Comparison of ENCODE assay signal across 8 cellular contexts in genomic region chr6:14108571-14109410, GRCh38. TPM values are rescaled to one million over a fixed set of nuclear protein-coding genes. Genes with fewer than 3 reads are reported as not detected.
DNase-seq lines count a peak whose midpoint lies in the region; ATAC-seq and TF ChIP-seq lines count a peak whose summit lies in the region.

No MANE protein-coding gene starts in this region.

- H3K9me3 ChIP-seq in adrenal gland (replicated peaks in 1 of 3) = peaks cover 0 to 3% (median 0%) of the 10 kb centered on the region in 3 donors
- no peaks in the 10 kb centered on the region for H3K9me3 ChIP-seq in ascending aorta

- no peak for TF ChIP-seq CTCF in adrenal gland (IDR thresholded peaks at IDR 0.05)
- no peak for TF ChIP-seq CTCF in ascending aorta (IDR thresholded peaks at IDR 0.05)

- H3K27ac ChIP-seq in adrenal gland (no peak overlapping the region), ascending aorta (no peak overlapping the region)

- intact Hi-C loops in adrenal gland (cut with DNase I) = no loop called here
- intact Hi-C loops in ascending aorta (cut with DNase I) = no loop called here

- TF ChIP-seq POLR2A in adrenal gland (IDR thresholded peaks at IDR 0.05) = no peak

- H3K4me3 ChIP-seq in adrenal gland = no peak overlapping the region
- H3K4me3 ChIP-seq in ascending aorta = no peak overlapping the region

- WGBS in adrenal gland, 4 donors = 60 to 68% (median 64%) methylated on average over 14 of the region's 14 CpGs

- peak; percentile 49 for ATAC-seq in HG02840 (IDR thresholded peaks at IDR 0.05; ENCODE audit: low FRiP score, unreplicated experiment)
- ATAC-seq in stimulated activated memory B cell treated with anti-CD40 and anti-IgM and Interleukin-4, amounts not matched to agents 10 μg/mL and 1 μg/mL and 100 μg/mL, for 72 hours = peak; percentile 89

- peak; percentile 74 for DNase-seq in activated effector memory CD4-positive, alpha-beta T cell treated with anti-CD3 and anti-CD28 coated beads, Interleukin-2, amount 50 U/mL, for 16 hours
- DNase-seq in activated effector memory CD4-positive, alpha-beta T cell treated with Interleukin-2 at 50 U/mL for 16 hours = no peak
- peak; percentile 86 for DNase-seq in NCI-H2196 (lab: John Stamatoyannopoulos, UW; ENCODE audit: unreplicated experiment)
- peak in 5 of 7 donors; percentile 26 to 61 (median 43) for DNase-seq in adrenal gland
- no peak for DNase-seq in ascending aorta (ENCODE audit: low spot score in 2 of 2)
- no peak for DNase-seq in iPS-NIHi7 (ENCODE audit: extremely low spot score)

- H3K27me3 Mint-ChIP-seq in stimulated activated memory B cell treated with anti-CD40 and anti-IgM and Interleukin-4, amounts not matched to agents 10 μg/mL and 1 μg/mL and 100 μg/mL, for 72 hours = no peaks in the 10 kb centered on the region

- H3K27me3 ChIP-seq in adrenal gland = no peaks in the 10 kb centered on the region
- no peaks in the 10 kb centered on the region for H3K27me3 ChIP-seq in ascending aorta

- peak overlapping the region; percentile 70 for H3K4me3 Mint-ChIP-seq in stimulated activated memory B cell treated with anti-CD40 and anti-IgM and Interleukin-4, amounts not matched to agents 10 μg/mL and 1 μg/mL and 100 μg/mL, for 72 hours

- H3K36me3 ChIP-seq in adrenal gland (replicated peaks in 1 of 2) = no peaks in the 10 kb centered on the region
- H3K36me3 ChIP-seq in ascending aorta = no peaks in the 10 kb centered on the region

- peaks cover 3% of the 10 kb centered on the region for H3K9me3 Mint-ChIP-seq in stimulated activated memory B cell treated with anti-CD40 and anti-IgM and Interleukin-4, amounts not matched to agents 10 μg/mL and 1 μg/mL and 100 μg/mL, for 72 hours

- no peaks in the 10 kb centered on the region for H3K4me1 ChIP-seq in adrenal gland (replicated peaks in 1 of 2)
- no peaks in the 10 kb centered on the region for H3K4me1 ChIP-seq in ascending aorta

- H3K36me3 Mint-ChIP-seq in stimulated activated memory B cell treated with anti-CD40 and anti-IgM and Interleukin-4, amounts not matched to agents 10 μg/mL and 1 μg/mL and 100 μg/mL, for 72 hours = no peaks in the 10 kb centered on the region

- H3K27ac Mint-ChIP-seq in stimulated activated memory B cell treated with anti-CD40 and anti-IgM and Interleukin-4, amounts not matched to agents 10 μg/mL and 1 μg/mL and 100 μg/mL, for 72 hours = peak overlapping the region; percentile 99

- peaks cover 69% of the 10 kb centered on the region for H3K4me1 Mint-ChIP-seq in stimulated activated memory B cell treated with anti-CD40 and anti-IgM and Interleukin-4, amounts not matched to agents 10 μg/mL and 1 μg/mL and 100 μg/mL, for 72 hours

RNA-seq across cellular contexts. Expression of gene CD83, which starts 8.8 kb away (rescaled TPM):
- total RNA-seq in adrenal gland (100 to 1,000 TPM in 1 of 8 donors, 10 to 100 TPM in 2, 1 to 10 TPM in 5; 4.0 to 118 (median 8.5) TPM), ascending aorta (0.11 TPM)
- polyA plus RNA-seq in adrenal gland = 10 to 100 TPM in 1 of 3 donors, 1 to 10 TPM in 2; 6.6 to 59.6 (median 8.1) TPM

Comparison
In these comparisons a context has a peak if more than half of its experiments do, and no peak if none do; other contexts are left out.
1. DNase-seq: peak in activated effector memory CD4-positive, alpha-beta T cell treated with anti-CD3 and anti-CD28 coated beads, Interleukin-2, amount 50 U/mL, for 16 hours (single experiment), NCI-H2196 (single experiment) and adrenal gland (5 of 7); none in activated effector memory CD4-positive, alpha-beta T cell treated with Interleukin-2 at 50 U/mL for 16 hours (single experiment), ascending aorta (0 of 2) and iPS-NIHi7 (single experiment).